ENCODE assay signal across 8 cellular contexts in the genomic region with DNA sequence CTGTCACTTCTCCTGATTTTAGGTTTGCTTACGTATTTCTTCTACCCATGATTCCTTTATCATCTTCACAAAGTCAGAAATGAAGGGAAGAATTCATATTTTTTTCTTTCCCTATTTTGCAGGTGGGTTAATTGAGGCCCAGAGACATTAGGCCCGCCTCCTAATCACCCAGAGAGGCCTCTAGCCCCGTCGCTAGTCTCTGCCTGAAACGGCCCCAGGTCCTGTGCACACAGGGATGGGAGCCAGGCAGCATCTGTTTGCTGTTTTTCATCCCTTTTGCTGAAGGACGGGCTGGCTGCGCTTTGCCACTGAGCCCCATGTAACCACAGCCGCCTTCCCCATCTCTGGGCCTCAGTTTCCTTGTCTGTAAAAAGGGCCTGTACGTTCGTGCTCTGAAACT.
"Had no signal": no experiment of that assay in that cellular context is flagged by ENCODE, and none has a peak within 500 bp of the region (broad histone marks: within the 10 kb centered on the region; RNA-seq: fewer than 3 reads in every experiment).

No MANE protein-coding gene starts in this region.

- H3K4me3 ChIP-seq: GM23248, GM23338, HAP-1 had no signal

- H3K9ac ChIP-seq: GM23248 had no signal

- H3K36me3 ChIP-seq: HAP-1 had no signal

- H3K27ac ChIP-seq: GM23248 had no signal

- H2AFZ ChIP-seq: GM23248, GM23338 had no signal

- H3K4me2 ChIP-seq: GM23338 had no signal

- H3K9me3 ChIP-seq: HAP-1 had no signal

- H3K4me1 ChIP-seq: HAP-1 had no signal

- DNase-seq: GM23248, GOT3, H9, HCEC 1CT, HFFc6 had no signal

- ATAC-seq: GM23338, HCT116 had no signal
